1 cellular context compared by ENCODE assay signal in the genomic region with DNA sequence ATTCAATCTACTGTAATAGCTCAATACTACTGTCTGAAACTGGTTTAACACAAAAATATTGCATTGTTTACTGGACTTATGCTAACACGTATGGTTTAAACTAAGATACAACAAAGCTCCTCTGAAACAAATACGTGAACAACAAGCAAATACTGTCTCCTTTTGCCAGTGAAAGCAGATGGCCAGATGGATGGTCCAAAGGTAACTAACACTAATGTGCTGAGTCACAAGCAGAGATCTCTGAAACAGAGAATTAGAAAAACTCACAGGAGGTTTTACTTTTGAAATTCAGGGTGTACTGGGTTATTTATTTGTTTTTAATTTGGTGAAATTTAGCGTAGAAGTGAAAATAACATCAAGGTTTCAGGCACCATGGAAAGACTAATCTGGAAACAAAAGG.
TF ChIP-seq lines count a peak whose summit lies in the region.

No MANE protein-coding gene starts in this region.

TF ChIP-seq in HepG2, 621 proteins besides CTCF, POLR2A, EP300 and RAD21 (continued from another document and continues in another):
- TF ChIP-seq, protein P1, sequence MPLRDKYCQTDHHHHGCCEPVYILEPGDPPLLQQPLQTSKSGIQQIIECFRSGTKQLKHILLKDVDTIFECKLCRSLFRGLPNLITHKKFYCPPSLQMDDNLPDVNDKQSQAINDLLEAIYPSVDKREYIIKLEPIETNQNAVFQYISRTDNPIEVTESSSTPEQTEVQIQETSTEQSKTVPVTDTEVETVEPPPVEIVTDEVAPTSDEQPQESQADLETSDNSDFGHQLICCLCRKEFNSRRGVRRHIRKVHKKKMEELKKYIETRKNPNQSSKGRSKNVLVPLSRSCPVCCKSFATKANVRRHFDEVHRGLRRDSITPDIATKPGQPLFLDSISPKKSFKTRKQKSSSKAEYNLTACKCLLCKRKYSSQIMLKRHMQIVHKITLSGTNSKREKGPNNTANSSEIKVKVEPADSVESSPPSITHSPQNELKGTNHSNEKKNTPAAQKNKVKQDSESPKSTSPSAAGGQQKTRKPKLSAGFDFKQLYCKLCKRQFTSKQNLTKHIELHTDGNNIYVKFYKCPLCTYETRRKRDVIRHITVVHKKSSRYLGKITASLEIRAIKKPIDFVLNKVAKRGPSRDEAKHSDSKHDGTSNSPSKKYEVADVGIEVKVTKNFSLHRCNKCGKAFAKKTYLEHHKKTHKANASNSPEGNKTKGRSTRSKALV (CRISPR knock-in tag; IDR thresholded peaks at IDR 0.05): no peak
- TF ChIP-seq ZNF670 (CRISPR knock-in tag; IDR thresholded peaks at IDR 0.05; ENCODE audit: borderline replicate concordance): no peak
- no peak for TF ChIP-seq KDM5B (CRISPR knock-in tag; IDR thresholded peaks at IDR 0.05; ENCODE audit: borderline replicate concordance)
- 0 out of 2 replicates have a peak, but pooled peaks have one; percentile 18 for TF ChIP-seq MED1 (CRISPR knock-in tag; IDR thresholded peaks at IDR 0.05)
- TF ChIP-seq, protein P2, sequence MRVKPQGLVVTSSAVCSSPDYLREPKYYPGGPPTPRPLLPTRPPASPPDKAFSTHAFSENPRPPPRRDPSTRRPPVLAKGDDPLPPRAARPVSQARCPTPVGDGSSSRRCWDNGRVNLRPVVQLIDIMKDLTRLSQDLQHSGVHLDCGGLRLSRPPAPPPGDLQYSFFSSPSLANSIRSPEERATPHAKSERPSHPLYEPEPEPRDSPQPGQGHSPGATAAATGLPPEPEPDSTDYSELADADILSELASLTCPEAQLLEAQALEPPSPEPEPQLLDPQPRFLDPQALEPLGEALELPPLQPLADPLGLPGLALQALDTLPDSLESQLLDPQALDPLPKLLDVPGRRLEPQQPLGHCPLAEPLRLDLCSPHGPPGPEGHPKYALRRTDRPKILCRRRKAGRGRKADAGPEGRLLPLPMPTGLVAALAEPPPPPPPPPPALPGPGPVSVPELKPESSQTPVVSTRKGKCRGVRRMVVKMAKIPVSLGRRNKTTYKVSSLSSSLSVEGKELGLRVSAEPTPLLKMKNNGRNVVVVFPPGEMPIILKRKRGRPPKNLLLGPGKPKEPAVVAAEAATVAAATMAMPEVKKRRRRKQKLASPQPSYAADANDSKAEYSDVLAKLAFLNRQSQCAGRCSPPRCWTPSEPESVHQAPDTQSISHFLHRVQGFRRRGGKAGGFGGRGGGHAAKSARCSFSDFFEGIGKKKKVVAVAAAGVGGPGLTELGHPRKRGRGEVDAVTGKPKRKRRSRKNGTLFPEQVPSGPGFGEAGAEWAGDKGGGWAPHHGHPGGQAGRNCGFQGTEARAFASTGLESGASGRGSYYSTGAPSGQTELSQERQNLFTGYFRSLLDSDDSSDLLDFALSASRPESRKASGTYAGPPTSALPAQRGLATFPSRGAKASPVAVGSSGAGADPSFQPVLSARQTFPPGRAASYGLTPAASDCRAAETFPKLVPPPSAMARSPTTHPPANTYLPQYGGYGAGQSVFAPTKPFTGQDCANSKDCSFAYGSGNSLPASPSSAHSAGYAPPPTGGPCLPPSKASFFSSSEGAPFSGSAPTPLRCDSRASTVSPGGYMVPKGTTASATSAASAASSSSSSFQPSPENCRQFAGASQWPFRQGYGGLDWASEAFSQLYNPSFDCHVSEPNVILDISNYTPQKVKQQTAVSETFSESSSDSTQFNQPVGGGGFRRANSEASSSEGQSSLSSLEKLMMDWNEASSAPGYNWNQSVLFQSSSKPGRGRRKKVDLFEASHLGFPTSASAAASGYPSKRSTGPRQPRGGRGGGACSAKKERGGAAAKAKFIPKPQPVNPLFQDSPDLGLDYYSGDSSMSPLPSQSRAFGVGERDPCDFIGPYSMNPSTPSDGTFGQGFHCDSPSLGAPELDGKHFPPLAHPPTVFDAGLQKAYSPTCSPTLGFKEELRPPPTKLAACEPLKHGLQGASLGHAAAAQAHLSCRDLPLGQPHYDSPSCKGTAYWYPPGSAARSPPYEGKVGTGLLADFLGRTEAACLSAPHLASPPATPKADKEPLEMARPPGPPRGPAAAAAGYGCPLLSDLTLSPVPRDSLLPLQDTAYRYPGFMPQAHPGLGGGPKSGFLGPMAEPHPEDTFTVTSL (CRISPR knock-in tag; IDR thresholded peaks at IDR 0.05; ENCODE audit: borderline replicate concordance): peak; percentile 82; the same call in 1 of the 2 replicates
- TF ChIP-seq, protein P3, sequence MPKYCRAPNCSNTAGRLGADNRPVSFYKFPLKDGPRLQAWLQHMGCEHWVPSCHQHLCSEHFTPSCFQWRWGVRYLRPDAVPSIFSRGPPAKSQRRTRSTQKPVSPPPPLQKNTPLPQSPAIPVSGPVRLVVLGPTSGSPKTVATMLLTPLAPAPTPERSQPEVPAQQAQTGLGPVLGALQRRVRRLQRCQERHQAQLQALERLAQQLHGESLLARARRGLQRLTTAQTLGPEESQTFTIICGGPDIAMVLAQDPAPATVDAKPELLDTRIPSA (CRISPR knock-in tag; IDR thresholded peaks at IDR 0.05; ENCODE audit: borderline replicate concordance): no peak
- TF ChIP-seq, protein P4, sequence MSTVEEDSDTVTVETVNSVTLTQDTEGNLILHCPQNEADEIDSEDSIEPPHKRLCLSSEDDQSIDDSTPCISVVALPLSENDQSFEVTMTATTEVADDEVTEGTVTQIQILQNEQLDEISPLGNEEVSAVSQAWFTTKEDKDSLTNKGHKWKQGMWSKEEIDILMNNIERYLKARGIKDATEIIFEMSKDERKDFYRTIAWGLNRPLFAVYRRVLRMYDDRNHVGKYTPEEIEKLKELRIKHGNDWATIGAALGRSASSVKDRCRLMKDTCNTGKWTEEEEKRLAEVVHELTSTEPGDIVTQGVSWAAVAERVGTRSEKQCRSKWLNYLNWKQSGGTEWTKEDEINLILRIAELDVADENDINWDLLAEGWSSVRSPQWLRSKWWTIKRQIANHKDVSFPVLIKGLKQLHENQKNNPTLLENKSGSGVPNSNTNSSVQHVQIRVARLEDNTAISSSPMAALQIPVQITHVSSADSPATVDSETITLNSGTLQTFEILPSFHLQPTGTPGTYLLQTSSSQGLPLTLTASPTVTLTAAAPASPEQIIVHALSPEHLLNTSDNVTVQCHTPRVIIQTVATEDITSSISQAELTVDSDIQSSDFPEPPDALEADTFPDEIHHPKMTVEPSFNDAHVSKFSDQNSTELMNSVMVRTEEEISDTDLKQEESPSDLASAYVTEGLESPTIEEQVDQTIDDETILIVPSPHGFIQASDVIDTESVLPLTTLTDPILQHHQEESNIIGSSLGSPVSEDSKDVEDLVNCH (CRISPR knock-in tag; IDR thresholded peaks at IDR 0.05): no peak
- TF ChIP-seq HNF4G (IDR thresholded peaks at IDR 0.05; ENCODE audit: borderline replicate concordance, low read depth, low read length): peak; percentile 72
- no peak for TF ChIP-seq HNF4G (CRISPR knock-in tag; IDR thresholded peaks at IDR 0.05; ENCODE audit: borderline replicate concordance, low read depth)
- no peak for TF ChIP-seq KLF15 (CRISPR knock-in tag; IDR thresholded peaks at IDR 0.05; ENCODE audit: borderline replicate concordance)
- peak; percentile 98 for TF ChIP-seq NFE2L2 (IDR thresholded peaks at IDR 0.05; ENCODE audit: low read length)
- TF ChIP-seq KDM6A (CRISPR knock-in tag; IDR thresholded peaks at IDR 0.05; ENCODE audit: low read depth): peak; percentile 48; the same call in 1 of the 2 replicates
- no peak for TF ChIP-seq ZNF572 (CRISPR knock-in tag; IDR thresholded peaks at IDR 0.05)
- TF ChIP-seq NBN (conservative IDR thresholded peaks at IDR 0.05): no peak
- no peak for TF ChIP-seq ZNF546 (CRISPR knock-in tag; conservative IDR thresholded peaks at IDR 0.05)
- TF ChIP-seq RBAK (CRISPR knock-in tag; IDR thresholded peaks at IDR 0.05): no peak
- TF ChIP-seq, protein P5, sequence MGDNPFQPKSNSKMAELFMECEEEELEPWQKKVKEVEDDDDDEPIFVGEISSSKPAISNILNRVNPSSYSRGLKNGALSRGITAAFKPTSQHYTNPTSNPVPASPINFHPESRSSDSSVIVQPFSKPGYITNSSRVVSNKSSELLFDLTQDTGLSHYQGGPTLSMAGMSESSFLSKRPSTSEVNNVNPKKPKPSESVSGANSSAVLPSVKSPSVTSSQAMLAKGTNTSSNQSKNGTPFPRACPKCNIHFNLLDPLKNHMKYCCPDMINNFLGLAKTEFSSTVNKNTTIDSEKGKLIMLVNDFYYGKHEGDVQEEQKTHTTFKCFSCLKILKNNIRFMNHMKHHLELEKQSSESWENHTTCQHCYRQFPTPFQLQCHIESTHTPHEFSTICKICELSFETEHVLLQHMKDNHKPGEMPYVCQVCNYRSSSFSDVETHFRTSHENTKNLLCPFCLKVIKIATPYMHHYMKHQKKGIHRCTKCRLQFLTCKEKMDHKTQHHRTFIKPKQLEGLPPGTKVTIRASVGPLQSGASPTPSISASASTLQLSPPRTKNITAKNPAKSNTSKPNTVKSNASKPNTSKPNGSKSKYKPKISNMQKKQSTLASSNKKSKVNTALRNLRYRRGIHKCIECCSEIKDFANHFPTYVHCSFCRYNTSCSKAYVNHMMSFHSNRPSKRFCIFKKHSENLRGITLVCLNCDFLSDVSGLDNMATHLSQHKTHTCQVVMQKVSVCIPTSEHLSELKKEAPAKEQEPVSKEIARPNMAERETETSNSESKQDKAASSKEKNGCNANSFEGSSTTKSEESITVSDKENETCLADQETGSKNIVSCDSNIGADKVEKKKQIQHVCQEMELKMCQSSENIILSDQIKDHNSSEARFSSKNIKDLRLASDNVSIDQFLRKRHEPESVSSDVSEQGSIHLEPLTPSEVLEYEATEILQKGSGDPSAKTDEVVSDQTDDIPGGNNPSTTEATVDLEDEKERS (CRISPR knock-in tag; IDR thresholded peaks at IDR 0.05): no peak
- TF ChIP-seq FOXC1 (CRISPR knock-in tag; IDR thresholded peaks at IDR 0.05; ENCODE audit: borderline replicate concordance): no peak
- TF ChIP-seq ZNF263 (CRISPR knock-in tag; IDR thresholded peaks at IDR 0.05): no peak
- TF ChIP-seq, protein P6, sequence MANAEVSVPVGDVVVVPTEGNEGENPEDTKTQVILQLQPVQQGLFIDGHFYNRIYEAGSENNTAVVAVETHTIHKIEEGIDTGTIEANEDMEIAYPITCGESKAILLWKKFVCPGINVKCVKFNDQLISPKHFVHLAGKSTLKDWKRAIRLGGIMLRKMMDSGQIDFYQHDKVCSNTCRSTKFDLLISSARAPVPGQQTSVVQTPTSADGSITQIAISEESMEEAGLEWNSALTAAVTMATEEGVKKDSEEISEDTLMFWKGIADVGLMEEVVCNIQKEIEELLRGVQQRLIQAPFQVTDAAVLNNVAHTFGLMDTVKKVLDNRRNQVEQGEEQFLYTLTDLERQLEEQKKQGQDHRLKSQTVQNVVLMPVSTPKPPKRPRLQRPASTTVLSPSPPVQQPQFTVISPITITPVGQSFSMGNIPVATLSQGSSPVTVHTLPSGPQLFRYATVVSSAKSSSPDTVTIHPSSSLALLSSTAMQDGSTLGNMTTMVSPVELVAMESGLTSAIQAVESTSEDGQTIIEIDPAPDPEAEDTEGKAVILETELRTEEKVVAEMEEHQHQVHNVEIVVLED (CRISPR knock-in tag; IDR thresholded peaks at IDR 0.05; ENCODE audit: borderline replicate concordance): no peak
- TF ChIP-seq, protein P7, sequence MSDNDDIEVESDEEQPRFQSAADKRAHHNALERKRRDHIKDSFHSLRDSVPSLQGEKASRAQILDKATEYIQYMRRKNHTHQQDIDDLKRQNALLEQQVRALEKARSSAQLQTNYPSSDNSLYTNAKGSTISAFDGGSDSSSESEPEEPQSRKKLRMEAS (IDR thresholded peaks at IDR 0.05): 0 out of 2 replicates have a peak, but pooled peaks have one; percentile 9
- no peak for TF ChIP-seq ZNF724P (CRISPR knock-in tag; IDR thresholded peaks at IDR 0.05; ENCODE audit: borderline replicate concordance)
- TF ChIP-seq ZNF329 (CRISPR knock-in tag; IDR thresholded peaks at IDR 0.05; ENCODE audit: low read depth): no peak
- TF ChIP-seq, protein P8, sequence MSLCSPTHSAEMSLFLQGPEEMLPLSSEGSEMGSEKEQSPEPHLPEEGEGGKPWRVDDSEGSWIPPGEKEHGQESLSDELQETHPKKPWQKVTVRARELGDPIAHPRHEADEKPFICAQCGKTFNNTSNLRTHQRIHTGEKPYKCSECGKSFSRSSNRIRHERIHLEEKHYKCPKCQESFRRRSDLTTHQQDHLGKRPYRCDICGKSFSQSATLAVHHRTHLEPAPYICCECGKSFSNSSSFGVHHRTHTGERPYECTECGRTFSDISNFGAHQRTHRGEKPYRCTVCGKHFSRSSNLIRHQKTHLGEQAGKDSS (CRISPR knock-in tag; IDR thresholded peaks at IDR 0.05; ENCODE audit: borderline replicate concordance, low read depth): no peak
- TF ChIP-seq, protein P9, sequence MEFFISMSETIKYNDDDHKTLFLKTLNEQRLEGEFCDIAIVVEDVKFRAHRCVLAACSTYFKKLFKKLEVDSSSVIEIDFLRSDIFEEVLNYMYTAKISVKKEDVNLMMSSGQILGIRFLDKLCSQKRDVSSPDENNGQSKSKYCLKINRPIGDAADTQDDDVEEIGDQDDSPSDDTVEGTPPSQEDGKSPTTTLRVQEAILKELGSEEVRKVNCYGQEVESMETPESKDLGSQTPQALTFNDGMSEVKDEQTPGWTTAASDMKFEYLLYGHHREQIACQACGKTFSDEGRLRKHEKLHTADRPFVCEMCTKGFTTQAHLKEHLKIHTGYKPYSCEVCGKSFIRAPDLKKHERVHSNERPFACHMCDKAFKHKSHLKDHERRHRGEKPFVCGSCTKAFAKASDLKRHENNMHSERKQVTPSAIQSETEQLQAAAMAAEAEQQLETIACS (CRISPR knock-in tag; IDR thresholded peaks at IDR 0.05): no peak
- TF ChIP-seq MEIS2 (CRISPR knock-in tag; IDR thresholded peaks at IDR 0.05): no peak
- TF ChIP-seq, protein P10, sequence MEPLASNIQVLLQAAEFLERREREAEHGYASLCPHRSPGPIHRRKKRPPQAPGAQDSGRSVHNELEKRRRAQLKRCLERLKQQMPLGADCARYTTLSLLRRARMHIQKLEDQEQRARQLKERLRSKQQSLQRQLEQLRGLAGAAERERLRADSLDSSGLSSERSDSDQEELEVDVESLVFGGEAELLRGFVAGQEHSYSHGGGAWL (CRISPR knock-in tag; IDR thresholded peaks at IDR 0.05): no peak
- no peak for TF ChIP-seq ZNF672 (CRISPR knock-in tag; IDR thresholded peaks at IDR 0.05)
- TF ChIP-seq ZNF337 (CRISPR knock-in tag; IDR thresholded peaks at IDR 0.05; ENCODE audit: borderline replicate concordance, low read depth): no peak
- no peak for TF ChIP-seq SOX13 (IDR thresholded peaks at IDR 0.05)
- TF ChIP-seq SOX13 (CRISPR knock-in tag; conservative IDR thresholded peaks at IDR 0.05 in 1 of 2, IDR thresholded peaks at IDR 0.05 in 1 of 2): peak in 1 of 2 experiments; percentile 52; a peak in 1 of 4 replicates
- no peak for TF ChIP-seq ZFYVE20 (CRISPR knock-in tag; IDR thresholded peaks at IDR 0.05; ENCODE audit: borderline replicate concordance, low read depth)
- no peak for TF ChIP-seq ZNF772 (CRISPR knock-in tag; IDR thresholded peaks at IDR 0.05)
- TF ChIP-seq MAFF (IDR thresholded peaks at IDR 0.05; ENCODE audit: low read depth, low read length): peak; percentile 79
- TF ChIP-seq CHCHD3 (CRISPR knock-in tag; IDR thresholded peaks at IDR 0.05): no peak
- TF ChIP-seq ZBTB21 (CRISPR knock-in tag; IDR thresholded peaks at IDR 0.05): no peak
- TF ChIP-seq CEBPB (IDR thresholded peaks at IDR 0.05; ENCODE audit: borderline replicate concordance, low read depth, low read length): no peak
- TF ChIP-seq HIVEP1 (CRISPR knock-in tag; IDR thresholded peaks at IDR 0.05): no peak
- TF ChIP-seq ZNF776 (CRISPR knock-in tag; IDR thresholded peaks at IDR 0.05): no peak
- peak; percentile 40 for TF ChIP-seq GATAD2A (CRISPR knock-in tag; IDR thresholded peaks at IDR 0.05)
- no peak for TF ChIP-seq PHF5A (CRISPR knock-in tag; IDR thresholded peaks at IDR 0.05; ENCODE audit: low read depth, unreplicated experiment)
- no peak for TF ChIP-seq ZSCAN30 (CRISPR knock-in tag; IDR thresholded peaks at IDR 0.05)
- no peak for TF ChIP-seq ZSCAN12 (CRISPR knock-in tag; IDR thresholded peaks at IDR 0.05)
- no peak for TF ChIP-seq ZNF382 (CRISPR knock-in tag; IDR thresholded peaks at IDR 0.05; ENCODE audit: borderline replicate concordance)
- TF ChIP-seq PPARG (CRISPR knock-in tag; conservative IDR thresholded peaks at IDR 0.05): 0 out of 2 replicates have a peak, but pooled peaks have one; percentile 33
- no peak for TF ChIP-seq CENPT (CRISPR knock-in tag; IDR thresholded peaks at IDR 0.05; ENCODE audit: low read depth)
- no peak for TF ChIP-seq ZNF891 (CRISPR knock-in tag; IDR thresholded peaks at IDR 0.05)
